ENCODE assay signal across 21 cellular contexts in genomic region chr5:123879071-123879470, GRCh38.
"Had no signal": no experiment of that assay in that cellular context is flagged by ENCODE, and none has a peak within 500 bp of the region (broad histone marks: within the 10 kb centered on the region; RNA-seq: fewer than 3 reads in every experiment).

No MANE protein-coding gene starts in this region.

- H3K4me3 ChIP-seq: heart right ventricle, lower lobe of right lung, pancreas, psoas muscle, right atrium auricular region, thoracic aorta had no signal

- H3K36me3 Mint-ChIP-seq: activated CD4-positive, alpha-beta memory T cell treated with anti-CD3 and anti-CD28 coated beads for 36 hours; activated naive CD8-positive, alpha-beta T cell treated with anti-CD3 and anti-CD28 coated beads, Interleukin-2, amount 10 ng/mL, durations not matched to agents 7 days and 5 days; naive thymus-derived CD8-positive, alpha-beta T cell; type B pancreatic cell had no signal

- ATAC-seq: left lobe of liver; lower lobe of right lung; naive thymus-derived CD8-positive, alpha-beta T cell; pancreas had no signal

- H3K4me1 Mint-ChIP-seq: activated naive CD8-positive, alpha-beta T cell treated with anti-CD3 and anti-CD28 coated beads, Interleukin-2, amount 10 ng/mL, durations not matched to agents 7 days and 5 days had no signal

- H3K27ac Mint-ChIP-seq: activated B cell treated with CpG ODN at 0.5 μM for 24 hours; activated CD4-positive, alpha-beta memory T cell treated with anti-CD3 and anti-CD28 coated beads for 36 hours; activated naive CD4-positive, alpha-beta T cell treated with anti-CD3 and anti-CD28 coated beads for 36 hours; activated naive CD8-positive, alpha-beta T cell treated with anti-CD3 and anti-CD28 coated beads, Interleukin-2, amount 10 ng/mL, durations not matched to agents 7 days and 5 days; naive thymus-derived CD8-positive, alpha-beta T cell; type B pancreatic cell had no signal

- H3K27me3 Mint-ChIP-seq: activated B cell treated with CpG ODN at 0.5 μM for 24 hours; activated CD4-positive, alpha-beta memory T cell treated with anti-CD3 and anti-CD28 coated beads for 36 hours; activated naive CD8-positive, alpha-beta T cell treated with anti-CD3 and anti-CD28 coated beads, Interleukin-2, amount 10 ng/mL, durations not matched to agents 7 days and 5 days had no signal

- H3K4me3 Mint-ChIP-seq: activated B cell treated with CpG ODN at 0.5 μM for 24 hours; activated CD4-positive, alpha-beta memory T cell treated with anti-CD3 and anti-CD28 coated beads for 36 hours; activated naive CD4-positive, alpha-beta T cell treated with anti-CD3 and anti-CD28 coated beads for 36 hours; activated naive CD8-positive, alpha-beta T cell treated with anti-CD3 and anti-CD28 coated beads, Interleukin-2, amount 10 ng/mL, durations not matched to agents 7 days and 5 days; naive thymus-derived CD8-positive, alpha-beta T cell; type B pancreatic cell had no signal

- H3K36me3 ChIP-seq: heart right ventricle, lower lobe of right lung, pancreas, right atrium auricular region, thoracic aorta had no signal

- H3K27me3 ChIP-seq: heart right ventricle, pancreas, right atrium auricular region had no signal

- H3K9me3 Mint-ChIP-seq: activated B cell treated with CpG ODN at 0.5 μM for 24 hours; activated CD4-positive, alpha-beta memory T cell treated with anti-CD3 and anti-CD28 coated beads for 36 hours; activated naive CD4-positive, alpha-beta T cell treated with anti-CD3 and anti-CD28 coated beads for 36 hours; activated naive CD8-positive, alpha-beta T cell treated with anti-CD3 and anti-CD28 coated beads, Interleukin-2, amount 10 ng/mL, durations not matched to agents 7 days and 5 days; type B pancreatic cell had no signal

- DNase-seq: activated B cell treated with CpG ODN at 0.5 μM for 24 hours; activated CD4-positive, alpha-beta memory T cell treated with anti-CD3 and anti-CD28 coated beads for 36 hours; activated CD4-positive, alpha-beta T cell treated with anti-CD3 and anti-CD28 coated beads for 4 hours; activated effector memory CD4-positive, alpha-beta T cell treated with Interleukin-2 at 50 U/mL for 16 hours; activated naive CD4-positive, alpha-beta T cell treated with anti-CD3 and anti-CD28 coated beads for 36 hours; activated naive CD8-positive, alpha-beta T cell treated with anti-CD3 and anti-CD28 coated beads, Interleukin-2, amount 10 ng/mL, durations not matched to agents 7 days and 5 days; activated T-cell treated with anti-CD3 and anti-CD28 coated beads, Interleukin-2, amount 50 U/mL, for 48 hours; amniotic stem cell; cortex of kidney; heart right ventricle; lower lobe of right lung; naive thymus-derived CD8-positive, alpha-beta T cell; pancreas; psoas muscle; stimulated activated CD4-positive, alpha-beta T cell treated with anti-CD3 and anti-CD28 coated beads, Interleukin-4, amount 100 ng/mL, for 24 hours; stimulated activated naive CD4-positive, alpha-beta T cell treated with Interleukin-2 at 50 U/mL for 16 hours; T-helper 1 cell had no signal
